1 cellular context compared by ENCODE assay signal in genomic region chr4:183504930-183505555, GRCh38.
TF ChIP-seq lines count a peak whose summit lies in the region.

Gene ING2 (plus strand): TSS chr4:183505058. CDS start chr4:183505196, 138 bp downstream.

TF ChIP-seq in HepG2, 621 proteins besides CTCF, POLR2A, EP300 and RAD21 (continued from another document and continues in another):
- TF ChIP-seq NR2C2 (CRISPR knock-in tag; IDR thresholded peaks at IDR 0.05; ENCODE audit: borderline replicate concordance) (0 out of 2 replicates have a peak, but pooled peaks have one; percentile 9), CENPT (CRISPR knock-in tag; IDR thresholded peaks at IDR 0.05; ENCODE audit: low read depth) (0 out of 2 replicates have a peak, but pooled peaks have one; percentile 41), SIN3A (IDR thresholded peaks at IDR 0.05; ENCODE audit: borderline replicate concordance, low read depth, low read length) (0 out of 2 replicates have a peak, but pooled peaks have one; percentile 3), LCORL (IDR thresholded peaks at IDR 0.05) (no peak), LCORL (CRISPR knock-in tag; IDR thresholded peaks at IDR 0.05) (peak; percentile 5; the same call in 1 of the 2 replicates), TGIF2 (CRISPR knock-in tag; IDR thresholded peaks at IDR 0.05) (no peak), PITX1 (CRISPR knock-in tag; IDR thresholded peaks at IDR 0.05) (0 out of 2 replicates have a peak, but pooled peaks have one; percentile 7), ZNF317 (CRISPR knock-in tag; IDR thresholded peaks at IDR 0.05) (peak; percentile 7; the same call in 1 of the 2 replicates), AHDC1 (CRISPR knock-in tag; IDR thresholded peaks at IDR 0.05; ENCODE audit: borderline replicate concordance) (no peak), ELF4 (CRISPR knock-in tag; IDR thresholded peaks at IDR 0.05; ENCODE audit: borderline replicate concordance) (0 out of 2 replicates have a peak, but pooled peaks have one; percentile 11), ZNF30 (CRISPR knock-in tag; IDR thresholded peaks at IDR 0.05) (no peak), ATF4 (CRISPR knock-in tag; IDR thresholded peaks at IDR 0.05) (0 out of 4 replicates have a peak, but pooled peaks of 1 of the 2 experiments have one; percentile 7), ETS1 (CRISPR knock-in tag; IDR thresholded peaks at IDR 0.05) (no peak), HNRNPH1 (optimal IDR thresholded peaks at IDR 0.05; ENCODE audit: low read depth, low read length) (no peak), POGK (CRISPR knock-in tag; conservative IDR thresholded peaks at IDR 0.05) (no peak), ZNF558 (CRISPR knock-in tag; IDR thresholded peaks at IDR 0.05; ENCODE audit: borderline replicate concordance) (no peak), ZNF20 (CRISPR knock-in tag; IDR thresholded peaks at IDR 0.05) (0 out of 2 replicates have a peak, but pooled peaks have one; percentile 6), ZNF772 (CRISPR knock-in tag; IDR thresholded peaks at IDR 0.05) (0 out of 2 replicates have a peak, but pooled peaks have one; percentile 25), ZNF563 (CRISPR knock-in tag; IDR thresholded peaks at IDR 0.05) (0 out of 2 replicates have a peak, but pooled peaks have one; percentile 1), ZNF646 (CRISPR knock-in tag; IDR thresholded peaks at IDR 0.05) (no peak), HBP1 (CRISPR knock-in tag; IDR thresholded peaks at IDR 0.05; ENCODE audit: low read depth) (no peak), JUND (CRISPR knock-in tag; IDR thresholded peaks at IDR 0.05) (no peak), UBTF (CRISPR knock-in tag; IDR thresholded peaks at IDR 0.05) (peak; percentile 23; the same call in 1 of the 2 replicates), MXI1 (IDR thresholded peaks at IDR 0.05; ENCODE audit: borderline replicate concordance, low read depth, low read length) (no peak), FOXO4 (CRISPR knock-in tag; conservative IDR thresholded peaks at IDR 0.05) (peak; percentile 73; the same call in 1 of the 2 replicates), ZNF383 (CRISPR knock-in tag; IDR thresholded peaks at IDR 0.05; ENCODE audit: borderline replicate concordance) (0 out of 2 replicates have a peak, but pooled peaks have one; percentile 5), ZXDC (CRISPR knock-in tag; IDR thresholded peaks at IDR 0.05) (0 out of 2 replicates have a peak, but pooled peaks have one; percentile 28), TBP (CRISPR knock-in tag; IDR thresholded peaks at IDR 0.05) (no peak)
